Comparison of ENCODE assay signal across 8 cellular contexts in the genomic region with DNA sequence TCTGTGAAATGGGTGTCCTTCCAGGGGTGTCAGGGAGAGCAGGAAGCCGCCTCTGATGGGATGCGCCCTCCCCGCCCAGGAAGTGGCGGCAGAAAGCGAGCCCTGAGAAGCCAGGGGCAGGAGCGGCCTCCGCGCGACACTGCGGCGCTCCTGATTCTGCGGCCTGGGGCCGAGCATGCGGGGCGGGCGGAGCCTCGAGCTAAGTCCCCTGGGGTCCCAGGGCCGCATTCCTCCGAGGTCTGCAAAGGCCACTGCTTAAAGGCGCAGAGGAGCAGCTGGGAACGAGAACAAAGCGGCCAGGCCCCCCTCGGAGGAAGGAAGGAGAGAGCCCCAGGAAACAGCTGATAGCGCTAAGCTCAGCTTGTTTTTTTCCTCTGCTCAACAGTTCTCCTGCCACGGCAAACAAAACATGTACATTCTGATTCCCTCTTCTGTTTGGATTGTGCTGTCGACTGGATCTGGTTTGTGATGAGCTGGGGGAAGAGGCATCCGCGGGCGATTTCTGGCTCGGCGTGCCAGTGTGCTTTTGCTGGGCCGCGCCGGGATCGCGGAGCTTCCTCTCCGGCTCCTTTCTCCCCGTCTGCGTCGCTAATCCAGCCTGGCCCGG. TPM values are rescaled to one million over a fixed set of nuclear protein-coding genes. Genes with fewer than 3 reads are reported as not detected.
DNase-seq lines count a peak whose midpoint lies in the region; ATAC-seq, FAIRE-seq and TF ChIP-seq lines count a peak whose summit lies in the region.

No MANE protein-coding gene starts in this region.

- no peaks in the 10 kb centered on the region for H3K9me2 ChIP-seq in SK-N-SH

- H2AFZ ChIP-seq in SK-N-SH (ENCODE audit: low read depth), result no peak overlapping the region

- peaks cover 0 to 32% (median 19%) of the 10 kb centered on the region in 3 donors for H3K4me1 ChIP-seq in gastroesophageal sphincter
- peaks cover 0 to 3% of the 10 kb centered on the region in 2 experiments; a peak in 2 of 4 replicates for H3K4me1 ChIP-seq in SK-N-SH (ENCODE audit: control insufficient read depth in 1 of 2, insufficient read depth in 2 of 2, low read depth in 1 of 2, low read length in 1 of 2)

- FAIRE-seq in GM12891 (lab: Jason Lieb, UNC), result peak; percentile 81

- no peaks in the 10 kb centered on the region for H3K36me3 ChIP-seq in gastroesophageal sphincter
- no peaks in the 10 kb centered on the region for H3K36me3 ChIP-seq in SK-N-SH (replicated peaks in 1 of 2; ENCODE audit: control insufficient read depth in 1 of 2, insufficient read depth in 2 of 2, low read length in 1 of 2)

- H3K4me3 ChIP-seq in gastroesophageal sphincter (peak overlapping the region; percentile 2 to 42), SK-N-SH (ENCODE audit: low read depth in 2 of 2, low read length in 1 of 2) (no peak overlapping the region)

- H3K27ac ChIP-seq in gastroesophageal sphincter (peak overlapping the region in 3 of 4 donors; percentile 74 to 84 (median 79)), SK-N-SH (ENCODE audit: low read depth in 2 of 2, low read length in 1 of 2) (no peak overlapping the region)

- POLR2A ChIA-PET in SK-N-SH (lab: Yijun Ruan, JAX), result no interaction called here

- no peaks in the 10 kb centered on the region for H3F3A ChIP-seq in SK-N-SH (replicated peaks; ENCODE audit: insufficient read depth)

- peaks cover 44% of the 10 kb centered on the region for H3K4me1 Mint-ChIP-seq in activated T-helper 2 cell treated with anti-CD3 and anti-CD28 coated beads, Interferon-gamma antibody, Interleukin-2, Interleukin-4, amounts not matched to agents 10 μg/mL and 5 μg/mL and 100 μg/mL, durations not matched to agents 14 hours and 24 hours and 36 hours (ENCODE audit: low read depth)
- peaks cover 50% of the 10 kb centered on the region for H3K4me1 Mint-ChIP-seq in nephron progenitor cell

- ATAC-seq in gastroesophageal sphincter, result peak; percentile 61
- ATAC-seq in HG02981 (IDR thresholded peaks at IDR 0.05; ENCODE audit: unreplicated experiment), result no peak

- in situ Hi-C loops in KBM-7 (cut with MboI; ENCODE audit: low pct_unique_long_range_greater_than_20kb, low sequenced_read_pairs), result no loop called here

- DNase-seq in GM12891 (ENCODE audit: insufficient read length, low spot score) (peak; percentile 30), KBM-7 (peak; percentile 83), nephron progenitor cell (peak; percentile 70), ureter (ENCODE audit: low spot score) (peak; percentile 46), SK-N-SH (no peak)
- peak; percentile 35 for DNase-seq in activated T-helper 2 cell treated with anti-CD3 and anti-CD28 coated beads, Interferon-gamma antibody, Interleukin-2, Interleukin-4, amounts not matched to agents 10 μg/mL and 5 μg/mL and 100 μg/mL, durations not matched to agents 14 hours and 24 hours and 36 hours (ENCODE audit: low spot score)

- no peaks in the 10 kb centered on the region for H3K27me3 ChIP-seq in gastroesophageal sphincter
- 0 out of 2 replicates have a peak, but pooled peaks cover under 1% of the 10 kb centered on the region for H3K27me3 ChIP-seq in SK-N-SH (ENCODE audit: insufficient read depth)

- no peak for TF ChIP-seq RAD21 in SK-N-SH (IDR thresholded peaks at IDR 0.05; ENCODE audit: low read length)

- no peaks in the 10 kb centered on the region for H4K20me1 ChIP-seq in SK-N-SH (ENCODE audit: insufficient read depth)

- H3K27me3 Mint-ChIP-seq in activated T-helper 2 cell treated with anti-CD3 and anti-CD28 coated beads, Interferon-gamma antibody, Interleukin-2, Interleukin-4, amounts not matched to agents 10 μg/mL and 5 μg/mL and 100 μg/mL, durations not matched to agents 14 hours and 24 hours and 36 hours (ENCODE audit: low read depth), result peaks cover 4% of the 10 kb centered on the region
- H3K27me3 Mint-ChIP-seq in nephron progenitor cell (ENCODE audit: low read depth, poor library complexity), result peaks cover 2% of the 10 kb centered on the region

- CTCF ChIA-PET in SK-N-SH (lab: Yijun Ruan, JAX), result interaction anchor here (0.7 kb wide), 1 partner anchor 485 kb away, joined by 4 read pairs; no protein-coding TSS in a partner anchor

- peaks cover 6% of the 10 kb centered on the region for H3K9me3 Mint-ChIP-seq in activated T-helper 2 cell treated with anti-CD3 and anti-CD28 coated beads, Interferon-gamma antibody, Interleukin-2, Interleukin-4, amounts not matched to agents 10 μg/mL and 5 μg/mL and 100 μg/mL, durations not matched to agents 14 hours and 24 hours and 36 hours
- peaks cover 11% of the 10 kb centered on the region for H3K9me3 Mint-ChIP-seq in nephron progenitor cell

- no peak for TF ChIP-seq CTCF in gastroesophageal sphincter (IDR thresholded peaks at IDR 0.05)
- no peak for TF ChIP-seq CTCF in nephron progenitor cell (IDR thresholded peaks at IDR 0.05)
- no peak for TF ChIP-seq CTCF in SK-N-SH (IDR thresholded peaks at IDR 0.05)

- no peak for TF ChIP-seq POLR2A in GM12891 (IDR thresholded peaks at IDR 0.05; ENCODE audit: low read depth, low read length)
- TF ChIP-seq POLR2A in gastroesophageal sphincter (IDR thresholded peaks at IDR 0.05), result no peak

- intact Hi-C loops in activated T-helper 2 cell treated with anti-CD3 and anti-CD28 coated beads, Interferon-gamma antibody, Interleukin-2, Interleukin-4, amounts not matched to agents 10 μg/mL and 5 μg/mL and 100 μg/mL, durations not matched to agents 14 hours and 24 hours and 36 hours (cut with micrococcal nuclease), result loop anchor here (5.0 kb wide), 1 partner anchor 650 kb away; a partner anchor contains a TSS

- H3K36me3 Mint-ChIP-seq in activated T-helper 2 cell treated with anti-CD3 and anti-CD28 coated beads, Interferon-gamma antibody, Interleukin-2, Interleukin-4, amounts not matched to agents 10 μg/mL and 5 μg/mL and 100 μg/mL, durations not matched to agents 14 hours and 24 hours and 36 hours (ENCODE audit: low read depth), result no peaks in the 10 kb centered on the region
- peaks cover 8% of the 10 kb centered on the region for H3K36me3 Mint-ChIP-seq in nephron progenitor cell (ENCODE audit: low read depth)

- H3K9me3 ChIP-seq in gastroesophageal sphincter (peaks cover 0 to 3% (median 0%) of the 10 kb centered on the region in 3 donors), SK-N-SH (no peaks in the 10 kb centered on the region)

- H3K79me2 ChIP-seq in SK-N-SH (ENCODE audit: insufficient read depth), result no peaks in the 10 kb centered on the region

- peak overlapping the region; percentile 99 for H3K27ac Mint-ChIP-seq in activated T-helper 2 cell treated with anti-CD3 and anti-CD28 coated beads, Interferon-gamma antibody, Interleukin-2, Interleukin-4, amounts not matched to agents 10 μg/mL and 5 μg/mL and 100 μg/mL, durations not matched to agents 14 hours and 24 hours and 36 hours
- H3K27ac Mint-ChIP-seq in nephron progenitor cell, result peak overlapping the region; percentile 91

- peak overlapping the region; percentile 81 for H3K4me3 Mint-ChIP-seq in activated T-helper 2 cell treated with anti-CD3 and anti-CD28 coated beads, Interferon-gamma antibody, Interleukin-2, Interleukin-4, amounts not matched to agents 10 μg/mL and 5 μg/mL and 100 μg/mL, durations not matched to agents 14 hours and 24 hours and 36 hours (ENCODE audit: low read depth)
- peak overlapping the region; percentile 76 for H3K4me3 Mint-ChIP-seq in nephron progenitor cell

- no peak overlapping the region for H3K9ac ChIP-seq in SK-N-SH

- WGBS in gastroesophageal sphincter (ENCODE audit: low coverage in 1 of 2), 2 donors, result 0% methylated on average over 5 of the region's 41 CpGs; no CpG with 5 or more reads in 1 of the 2 donors
- 85% methylated on average over 20 of the region's 41 CpGs for WGBS in SK-N-SH (ENCODE audit: low lambda C conversion rate)

- H3K4me2 ChIP-seq in SK-N-SH, result no peak overlapping the region

- no peak for TF ChIP-seq EP300 in gastroesophageal sphincter (IDR thresholded peaks at IDR 0.05)
- no peak for TF ChIP-seq EP300 in SK-N-SH (IDR thresholded peaks at IDR 0.05; ENCODE audit: borderline replicate concordance in 1 of 2, low read depth in 1 of 2, low read length in 1 of 2)

TF ChIP-seq in GM12891, 5 proteins besides CTCF, POLR2A, EP300 and RAD21:
- no peak for TF ChIP-seq PAX5 (IDR thresholded peaks at IDR 0.05; ENCODE audit: insufficient read depth, low read length, severe bottlenecking)
- no peak for TF ChIP-seq SPI1 (IDR thresholded peaks at IDR 0.05; ENCODE audit: low read depth, low read length)
- TF ChIP-seq TAF1 (IDR thresholded peaks at IDR 0.05; ENCODE audit: low read depth, low read length), result no peak
- no peak for TF ChIP-seq POU2F2 (IDR thresholded peaks at IDR 0.05; ENCODE audit: low read depth, low read length)
- no peak for TF ChIP-seq POLR2AphosphoS5 (IDR thresholded peaks at IDR 0.05; ENCODE audit: low read depth, low read length)

TF ChIP-seq in SK-N-SH, 30 proteins besides CTCF, POLR2A, EP300 and RAD21 (continues in another document):
- no peak for TF ChIP-seq RFX5 (IDR thresholded peaks at IDR 0.05; ENCODE audit: low read length)
- TF ChIP-seq, protein P1, sequence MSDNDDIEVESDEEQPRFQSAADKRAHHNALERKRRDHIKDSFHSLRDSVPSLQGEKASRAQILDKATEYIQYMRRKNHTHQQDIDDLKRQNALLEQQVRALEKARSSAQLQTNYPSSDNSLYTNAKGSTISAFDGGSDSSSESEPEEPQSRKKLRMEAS (IDR thresholded peaks at IDR 0.05; ENCODE audit: low read depth), result no peak

RNA-seq across cellular contexts. Expression of a gene that starts 34.1 kb away (rescaled TPM):
- polyA plus RNA-seq in GM12891 (2012; ENCODE audit: low read depth, missing spikeins), result not detected
- not detected in 2 replicates for total RNA-seq in activated T-helper 2 cell treated with anti-CD3 and anti-CD28 coated beads, Interferon-gamma antibody, Interleukin-2, Interleukin-4, amounts not matched to agents 10 μg/mL and 5 μg/mL and 100 μg/mL, durations not matched to agents 14 hours and 24 hours and 36 hours
- total RNA-seq in gastroesophageal sphincter (not detected), ureter (not detected)
- 0.03 TPM in 1 of 2 replicates, not detected in the other for polyA plus RNA-seq in SK-N-SH (2012; rRNA removed)
- polyA plus RNA-seq in SK-N-SH (2012; cell fraction: cytosol; rRNA removed), result not detected in 2 replicates
- 0.05 and 0.06 TPM in 2 replicates for polyA plus RNA-seq in SK-N-SH (2012; cell fraction: nucleus; rRNA removed)

RNA-seq across cellular contexts. Expression of a gene that starts 59.2 kb away (rescaled TPM):
- polyA plus RNA-seq in GM12891 (2012; ENCODE audit: low read depth, missing spikeins), result 61.0 TPM
- 70.8 and 74.8 TPM in 2 replicates for total RNA-seq in activated T-helper 2 cell treated with anti-CD3 and anti-CD28 coated beads, Interferon-gamma antibody, Interleukin-2, Interleukin-4, amounts not matched to agents 10 μg/mL and 5 μg/mL and 100 μg/mL, durations not matched to agents 14 hours and 24 hours and 36 hours
- total RNA-seq in gastroesophageal sphincter (100 to 1,000 TPM in 1 of 4 donors, 10 to 100 TPM in 3; 73.0 to 133 (median 87.7) TPM), ureter (83.6 TPM)
- 77.1 and 119 TPM in 2 replicates for polyA plus RNA-seq in SK-N-SH (2012; rRNA removed)
- polyA plus RNA-seq in SK-N-SH (2012; cell fraction: cytosol; rRNA removed), result 128 and 145 TPM in 2 replicates
- 21.7 and 28.3 TPM in 2 replicates for polyA plus RNA-seq in SK-N-SH (2012; cell fraction: nucleus; rRNA removed)

Comparison
In these comparisons a context has a peak if more than half of its experiments do, and no peak if none do; other contexts are left out.
1. H3K27ac ChIP-seq: peak in gastroesophageal sphincter (3 of 4); none in SK-N-SH (0 of 2).
2. H3K4me3 ChIP-seq: peak in gastroesophageal sphincter (2 of 2); none in SK-N-SH (0 of 2).